In genomic region chr6:148935705-148936306, GRCh38 we compare ENCODE assay signal across 15 cellular contexts.
DNase-seq lines count a peak whose midpoint lies in the region; FAIRE-seq and TF ChIP-seq lines count a peak whose summit lies in the region.
"Had no signal": no experiment of that assay in that cellular context is flagged by ENCODE, and none has a peak within 500 bp of the region (broad histone marks: within the 10 kb centered on the region; RNA-seq: fewer than 3 reads in every experiment).

No MANE protein-coding gene starts in this region.

- no peaks in the 10 kb centered on the region for H3K9me3 ChIP-seq in uterus

- no peaks in the 10 kb centered on the region for H3K27me3 ChIP-seq in uterus

- H3K27ac ChIP-seq in uterus = no peak overlapping the region
- H3K27ac ChIP-seq: KMS-11 had no signal

- H3K27ac Mint-ChIP-seq in progenitor cell of endocrine pancreas = no peak overlapping the region

- intact Hi-C loops in uterus (cut with DNase I; ENCODE audit: low total_unique reads) = no loop called here

- TF ChIP-seq POLR2A in GM12892 (IDR thresholded peaks at IDR 0.05; ENCODE audit: low read depth, low read length) = no peak
- no peak for TF ChIP-seq POLR2A in uterus (IDR thresholded peaks at IDR 0.05)

- no peak overlapping the region for H3K4me3 Mint-ChIP-seq in progenitor cell of endocrine pancreas (ENCODE audit: low read depth)

- TF ChIP-seq CTCF in progenitor cell of endocrine pancreas (IDR thresholded peaks at IDR 0.05; ENCODE audit: unreplicated experiment) (no peak), uterus (IDR thresholded peaks at IDR 0.05) (no peak)

- H3K36me3 Mint-ChIP-seq in progenitor cell of endocrine pancreas (ENCODE audit: insufficient read depth) = no peaks in the 10 kb centered on the region

- no peaks in the 10 kb centered on the region for H3K4me1 ChIP-seq in uterus

- no peaks in the 10 kb centered on the region for H3K9me3 Mint-ChIP-seq in progenitor cell of endocrine pancreas (ENCODE audit: low read depth)

- DNase-seq in NCI-H82 (lab: John Stamatoyannopoulos, UW) (peak; percentile 40), NCI-H82 treated with DMSO at 0.1 percent for 48 hours (lab: John Stamatoyannopoulos, UW; ENCODE audit: unreplicated experiment) (no peak), amniotic epithelial cell (ENCODE audit: low read depth) (peak; percentile 16), glomerular visceral epithelial cell (ENCODE audit: extremely low spot score) (peak; percentile 27), stromal cell of bone marrow (ENCODE audit: low read depth) (peak; percentile 58), GM12892 (ENCODE audit: insufficient read length) (no peak), progenitor cell of endocrine pancreas (ENCODE audit: low spot score, unreplicated experiment) (no peak), uterus (no peak)
- DNase-seq: 8988T; activated naive CD4-positive, alpha-beta T cell; NCI-H187 treated with DMSO at 0.1 percent for 48 hours; NCI-H748 treated with DMSO at 0.1 percent for 48 hours; SHP77 had no signal

- H3K36me3 ChIP-seq in uterus = no peaks in the 10 kb centered on the region

- H3K4me3 ChIP-seq in uterus = no peak overlapping the region
- H3K4me3 ChIP-seq: lung had no signal

- no peak for FAIRE-seq in GM12892 (lab: Jason Lieb, UNC)

- peaks cover 7% of the 10 kb centered on the region for H3K27me3 Mint-ChIP-seq in progenitor cell of endocrine pancreas

- no peaks in the 10 kb centered on the region for H3K4me1 Mint-ChIP-seq in progenitor cell of endocrine pancreas (ENCODE audit: low read depth)

Comparison
In these comparisons a context has a peak if more than half of its experiments do, and no peak if none do; other contexts are left out.
1. DNase-seq: peak in NCI-H82 (single experiment), amniotic epithelial cell (single experiment), glomerular visceral epithelial cell (single experiment) and stromal cell of bone marrow (single experiment); none in NCI-H82 treated with DMSO at 0.1 percent for 48 hours (single experiment), GM12892 (single experiment), progenitor cell of endocrine pancreas (single experiment) and uterus (0 of 2).